11 cellular contexts compared by ENCODE assay signal in the genomic region with DNA sequence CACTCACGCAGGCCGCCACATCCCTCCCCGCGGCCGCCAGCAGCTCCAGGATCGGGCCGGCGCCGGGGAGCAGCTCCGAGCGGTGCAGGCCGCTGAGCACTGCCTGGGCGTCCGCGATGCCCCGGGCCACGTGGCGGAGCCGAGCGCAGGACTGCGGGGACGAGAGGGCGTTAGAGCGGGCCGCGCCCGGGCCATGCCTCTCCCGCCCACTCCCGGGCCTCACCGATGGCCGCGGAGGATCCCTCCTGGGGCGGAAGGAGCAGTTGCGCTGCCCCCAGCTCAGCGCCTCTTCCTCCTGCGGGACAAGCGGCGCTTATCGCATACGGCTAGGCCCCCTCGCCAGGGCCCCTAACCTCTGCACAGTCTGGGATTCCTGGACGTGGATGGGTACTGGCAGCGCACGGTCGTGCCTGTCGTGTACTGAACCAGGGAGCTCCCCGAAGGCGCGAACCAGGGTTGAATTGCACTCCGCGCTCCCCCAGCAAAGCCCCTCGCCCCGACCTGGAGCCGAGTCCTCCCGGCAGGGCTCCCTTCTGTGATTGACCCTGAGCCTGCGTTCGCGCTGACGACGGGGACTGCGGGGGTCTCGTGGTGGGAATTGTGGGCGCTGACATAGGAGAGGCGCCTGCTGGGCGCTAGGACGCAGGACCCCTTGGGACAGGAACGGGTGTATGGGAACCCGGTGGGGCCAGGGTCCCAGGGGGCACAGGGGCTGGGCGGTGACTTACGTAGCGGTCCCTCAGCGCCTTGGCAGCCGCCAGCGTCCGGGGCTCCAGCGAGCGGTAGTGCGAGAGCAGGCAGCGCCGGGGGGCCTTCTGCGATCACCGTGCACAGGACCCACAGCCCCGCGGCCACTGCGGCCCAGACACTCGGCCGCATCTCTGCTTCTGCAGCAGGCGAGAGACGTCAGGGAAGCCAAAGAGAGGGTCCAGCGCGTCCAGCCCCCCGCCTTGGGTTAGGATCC. TPM values are rescaled to one million over a fixed set of nuclear protein-coding genes. Genes with fewer than 3 reads are reported as not detected.
A peak's percentile ranks its signal among the peaks of the same experiment; 100 is the strongest.
DNase-seq lines count a peak whose midpoint lies in the region; ATAC-seq and TF ChIP-seq lines count a peak whose summit lies in the region.
"Had no signal": no experiment of that assay in that cellular context is flagged by ENCODE, and none has a peak within 500 bp of the region (broad histone marks: within the 10 kb centered on the region; RNA-seq: fewer than 3 reads in every experiment).

No MANE protein-coding gene starts in this region.

- TF ChIP-seq EP300 in esophagus muscularis mucosa (IDR thresholded peaks at IDR 0.05) (no peak), neural cell (conservative IDR thresholded peaks at IDR 0.05; ENCODE audit: poor library complexity, severe bottlenecking) (no peak)

- no peak overlapping the region for H3K9ac ChIP-seq in neural cell (ENCODE audit: low read length)

- peaks cover 2 to 12% (median 4%) of the 10 kb centered on the region in 3 donors for H3K4me1 Mint-ChIP-seq in T-cell
- H3K4me1 Mint-ChIP-seq: activated B cell treated with CpG ODN at 0.5 μM for 24 hours, nephron had no signal

- H3K4me1 ChIP-seq in esophagus muscularis mucosa: peaks cover 11 to 18% (median 14%) of the 10 kb centered on the region in 4 donors

- H3K27me3 Mint-ChIP-seq in T-cell: peaks cover 0 to 9% of the 10 kb centered on the region in 2 donors

- H3F3A ChIP-seq in neural cell (ENCODE audit: insufficient read depth, low read length, poor library complexity, severe bottlenecking): no peaks in the 10 kb centered on the region

- H2AFZ ChIP-seq in neural cell (ENCODE audit: low read depth, low read length): no peak overlapping the region

- H3K9me2 ChIP-seq in neural cell (ENCODE audit: insufficient read depth, low read length): no peaks in the 10 kb centered on the region

- no peak for TF ChIP-seq RAD21 in neural cell (conservative IDR thresholded peaks at IDR 0.05)

- in situ Hi-C loops in brain microvascular endothelial cell (cut with HindIII; ENCODE audit: low pct_ligation_motif_present, low sequenced_read_pairs): no loop called here

- H3K4me3 ChIP-seq in esophagus muscularis mucosa (peak overlapping the region; percentile 2 to 27 (median 22)), neural cell (ENCODE audit: low read length) (no peak overlapping the region), brain microvascular endothelial cell (ENCODE audit: low read depth, low read length) (no peak overlapping the region)

- no peaks in the 10 kb centered on the region for H3K36me3 Mint-ChIP-seq in T-cell

- CTCF ChIA-PET in T-cell (lab: Charles Lee): no interaction called here

- no peak overlapping the region for H3K4me3 Mint-ChIP-seq in T-cell
- H3K4me3 Mint-ChIP-seq: activated B cell treated with CpG ODN at 0.5 μM for 24 hours had no signal

- H3K36me3 ChIP-seq in esophagus muscularis mucosa (no peaks in the 10 kb centered on the region), neural cell (ENCODE audit: insufficient read depth, low read length) (no peaks in the 10 kb centered on the region), brain microvascular endothelial cell (replicated peaks) (no peaks in the 10 kb centered on the region)

- TF ChIP-seq POLR2A in esophagus muscularis mucosa (IDR thresholded peaks at IDR 0.05; ENCODE audit: low read depth): no peak

- H3K79me2 ChIP-seq in neural cell (replicated peaks; ENCODE audit: insufficient read depth, low read length): no peaks in the 10 kb centered on the region

- DNase-seq in Daoy (ENCODE audit: low read depth): peak; percentile 33
- DNase-seq in T-cell: no peak
- DNase-seq in esophagus muscularis mucosa (ENCODE audit: extremely low spot score): no peak
- no peak for DNase-seq in brain microvascular endothelial cell
- no peak for DNase-seq in EL
- DNase-seq: activated B cell treated with CpG ODN at 0.5 μM for 24 hours, NCI-H1694 had no signal

- POLR2A ChIA-PET in T-cell (lab: Charles Lee): no interaction called here

- TF ChIP-seq CTCF in esophagus muscularis mucosa (IDR thresholded peaks at IDR 0.05): no peak
- TF ChIP-seq CTCF in neural cell (IDR thresholded peaks at IDR 0.05; ENCODE audit: poor library complexity, severe bottlenecking): no peak
- TF ChIP-seq CTCF in brain microvascular endothelial cell (IDR thresholded peaks at IDR 0.05; ENCODE audit: low read depth, low read length, missing control alignments): no peak

- H3K27me3 ChIP-seq in esophagus muscularis mucosa: peaks cover 0 to 74% (median 23%) of the 10 kb centered on the region in 4 donors
- H3K27me3 ChIP-seq in neural cell (ENCODE audit: insufficient read depth, low read depth, low read length): peaks cover 29% of the 10 kb centered on the region
- peaks cover 38% of the 10 kb centered on the region for H3K27me3 ChIP-seq in brain microvascular endothelial cell (replicated peaks)

- H3K9me3 Mint-ChIP-seq in T-cell: no peaks in the 10 kb centered on the region
- H3K9me3 Mint-ChIP-seq: activated B cell treated with CpG ODN at 0.5 μM for 24 hours, nephron had no signal

- ATAC-seq in T-cell (replicated peaks in 1 of 4) (peak; percentile 49 to 65 (median 58)), HG03378 (IDR thresholded peaks at IDR 0.05; ENCODE audit: unreplicated experiment) (no peak), HG03521 (IDR thresholded peaks at IDR 0.05; ENCODE audit: unreplicated experiment) (no peak)

- intact Hi-C loops in esophagus muscularis mucosa (cut with DNase I): no loop called here

- no peaks in the 10 kb centered on the region for H3K9me3 ChIP-seq in esophagus muscularis mucosa
- H3K9me3 ChIP-seq in neural cell (ENCODE audit: low read length): no peaks in the 10 kb centered on the region

- H3K4me2 ChIP-seq in neural cell (ENCODE audit: low read length): no peak overlapping the region

- WGBS in esophagus muscularis mucosa: 15% methylated on average over 19 of the region's 92 CpGs

- H3K27ac Mint-ChIP-seq in T-cell: no peak overlapping the region
- H3K27ac Mint-ChIP-seq: activated B cell treated with CpG ODN at 0.5 μM for 24 hours, nephron had no signal

- H3K27ac ChIP-seq in esophagus muscularis mucosa (replicated peaks in 1 of 4): no peak overlapping the region
- H3K27ac ChIP-seq in neural cell (ENCODE audit: low read length): no peak overlapping the region
- no peak overlapping the region for H3K27ac ChIP-seq in brain microvascular endothelial cell

- no peaks in the 10 kb centered on the region for H4K20me1 ChIP-seq in neural cell (ENCODE audit: insufficient read depth)

TF ChIP-seq in neural cell, 6 proteins besides CTCF, POLR2A, EP300 and RAD21:
- TF ChIP-seq TAF1 (IDR thresholded peaks at IDR 0.05; ENCODE audit: low read depth) (no peak), EZH2 (IDR thresholded peaks at IDR 0.05; ENCODE audit: borderline replicate concordance, insufficient read depth, low read length, poor library complexity, severe bottlenecking) (peak; percentile 54)

RNA-seq across cellular contexts. Expression of a gene that starts 0.7 kb away (rescaled TPM):
- not detected in 2 replicates for total RNA-seq in Daoy (2014; rRNA removed; shearing (Covaris generic))
- total RNA-seq in T-cell: not detected
- total RNA-seq in esophagus muscularis mucosa: not detected
- polyA plus RNA-seq in neural cell: not detected in 2 replicates
- not detected in 2 replicates for polyA minus RNA-seq in neural cell
- total RNA-seq: activated B cell treated with CpG ODN at 0.5 μM for 24 hours had no signal

RNA-seq across cellular contexts. Expression of a gene that starts 3.2 kb away (rescaled TPM):
- total RNA-seq in Daoy (2014; rRNA removed; shearing (Covaris generic)): not detected in 2 replicates
- total RNA-seq in T-cell (not detected), esophagus muscularis mucosa (not detected)
- polyA plus RNA-seq in neural cell: not detected in 2 replicates
- not detected in 2 replicates for polyA minus RNA-seq in neural cell
- total RNA-seq: activated B cell treated with CpG ODN at 0.5 μM for 24 hours had no signal

RNA-seq across cellular contexts. Expression of a gene that starts 20.2 kb away (rescaled TPM):
- not detected in 2 replicates for total RNA-seq in Daoy (2014; rRNA removed; shearing (Covaris generic))
- total RNA-seq in T-cell: not detected
- not detected for total RNA-seq in esophagus muscularis mucosa
- not detected in 2 replicates for polyA plus RNA-seq in neural cell
- polyA minus RNA-seq in neural cell: not detected in 2 replicates
- total RNA-seq: activated B cell treated with CpG ODN at 0.5 μM for 24 hours had no signal

RNA-seq across cellular contexts. Expression of a gene that starts 43.9 kb away (rescaled TPM):
- not detected in 2 replicates for total RNA-seq in Daoy (2014; rRNA removed; shearing (Covaris generic))
- 1 to 10 TPM in 2 of 5 donors, under 1 TPM in 1, not detected in 2; 0.82 to 1.7 (median 1.1) TPM for total RNA-seq in T-cell
- total RNA-seq in esophagus muscularis mucosa: not detected
- not detected in 2 replicates for polyA plus RNA-seq in neural cell
- not detected in 2 replicates for polyA minus RNA-seq in neural cell
- total RNA-seq: activated B cell treated with CpG ODN at 0.5 μM for 24 hours had no signal

RNA-seq across cellular contexts. Expression of a gene that starts 48.2 kb away (rescaled TPM):
- total RNA-seq in Daoy (2014; rRNA removed; shearing (Covaris generic)): not detected in 2 replicates
- under 1 TPM in 1 of 5 donors, not detected in 4; 0.49 TPM for total RNA-seq in T-cell
- not detected for total RNA-seq in esophagus muscularis mucosa
- polyA plus RNA-seq in neural cell: not detected in 2 replicates
- polyA minus RNA-seq in neural cell: not detected in 2 replicates
- total RNA-seq: activated B cell treated with CpG ODN at 0.5 μM for 24 hours had no signal

Comparison
In these comparisons a context has a peak if more than half of its experiments do, and no peak if none do; other contexts are left out.
1. ATAC-seq: peak in T-cell (4 of 4); none in HG03378 (single experiment) and HG03521 (single experiment).
2. H3K4me3 ChIP-seq: peak in esophagus muscularis mucosa (4 of 4); none in neural cell (single experiment) and brain microvascular endothelial cell (single experiment).